Comparison of ENCODE assay signal across 24 cellular contexts in genomic region chr3:50657407-50657806, GRCh38.
"Had no signal": no experiment of that assay in that cellular context is flagged by ENCODE, and none has a peak within 500 bp of the region (broad histone marks: within the 10 kb centered on the region; RNA-seq: fewer than 3 reads in every experiment).

No MANE protein-coding gene starts in this region.

- H3K4me1 Mint-ChIP-seq: activated B cell treated with CpG ODN at 0.5 μM for 24 hours had no signal

- H3K27me3 Mint-ChIP-seq: activated CD4-positive, alpha-beta T cell treated with anti-CD3 and anti-CD28 coated beads, Interleukin-2, amount 10 ng/mL, durations not matched to agents 24 days and 14 days; activated CD8-positive, alpha-beta memory T cell treated with anti-CD3 and anti-CD28 coated beads, Interleukin-2, amount 10 ng/mL, durations not matched to agents 7 days and 5 days had no signal

- H3K9me3 Mint-ChIP-seq: activated B cell treated with CpG ODN at 0.5 μM for 24 hours; activated CD4-positive, alpha-beta T cell treated with anti-CD3 and anti-CD28 coated beads, Interleukin-2, amount 10 ng/mL, durations not matched to agents 24 days and 14 days; activated naive CD4-positive, alpha-beta T cell treated with anti-CD3 and anti-CD28 coated beads, Interleukin-2, amount 50 U/mL, for 72 hours; activated T-helper 2 cell treated with anti-CD3 and anti-CD28 coated beads, Interferon-gamma antibody, Interleukin-2, Interleukin-4, amounts not matched to agents 10 μg/mL and 5 μg/mL and 100 μg/mL, durations not matched to agents 14 hours and 24 hours and 36 hours; T-helper 2 cell treated with Interferon-gamma antibody and Interleukin-4, amounts not matched to agents 5 μg/mL and 100 μg/mL, for 36 hours had no signal

- DNase-seq: activated B cell treated with CpG ODN at 0.5 μM for 24 hours; activated CD4-positive, alpha-beta T cell treated with anti-CD3 and anti-CD28 coated beads for 1 hour; activated CD4-positive, alpha-beta T cell treated with anti-CD3 and anti-CD28 coated beads, Interleukin-2, amount 10 ng/mL, durations not matched to agents 24 days and 14 days; activated CD4-positive, alpha-beta T cell treated with anti-CD3 and anti-CD28 coated beads, Interleukin-2, amount 50 U/mL, for 48 hours; activated CD8-positive, alpha-beta memory T cell treated with anti-CD3 and anti-CD28 coated beads, Interleukin-2, amount 10 ng/mL, durations not matched to agents 7 days and 5 days; activated naive CD4-positive, alpha-beta T cell; brain microvascular endothelial cell; MG63; MV-4-11; NCI-H1092 treated with DMSO at 0.1 percent for 48 hours; NCI-H1417 treated with DMSO at 0.1 percent for 48 hours; NCI-H1694 treated with DMSO at 0.1 percent for 48 hours; NCI-H2081; NCI-H510A treated with DMSO at 0.1 percent for 48 hours; SHP77; SW 1271 had no signal

- ATAC-seq: activated CD8-positive, alpha-beta memory T cell treated with anti-CD3 and anti-CD28 coated beads, Interleukin-2, amount 10 ng/mL, durations not matched to agents 7 days and 5 days; activated naive CD4-positive, alpha-beta T cell treated with anti-CD3 and anti-CD28 coated beads, Interleukin-2, amount 50 U/mL, for 72 hours; SK-N-SH treated with all-trans-retinoic acid at 6 μM for 48 hours had no signal

- H3K27ac ChIP-seq: brain microvascular endothelial cell, cardiac muscle cell, Peyer's patch, RWPE1, SJSA1 had no signal

- H3K27ac Mint-ChIP-seq: activated B cell treated with CpG ODN at 0.5 μM for 24 hours; activated CD4-positive, alpha-beta T cell treated with anti-CD3 and anti-CD28 coated beads, Interleukin-2, amount 10 ng/mL, durations not matched to agents 24 days and 14 days; activated CD8-positive, alpha-beta memory T cell treated with anti-CD3 and anti-CD28 coated beads, Interleukin-2, amount 10 ng/mL, durations not matched to agents 7 days and 5 days; activated T-helper 2 cell treated with anti-CD3 and anti-CD28 coated beads, Interferon-gamma antibody, Interleukin-2, Interleukin-4, amounts not matched to agents 10 μg/mL and 5 μg/mL and 100 μg/mL, durations not matched to agents 14 hours and 24 hours and 36 hours had no signal

- H3K4me1 ChIP-seq: Peyer's patch, SJSA1 had no signal

- H3K36me3 ChIP-seq: brain microvascular endothelial cell, cardiac muscle cell, MG63, Peyer's patch, SJSA1 had no signal

- H3K9me3 ChIP-seq: MG63, Peyer's patch, SJSA1 had no signal

- H3K4me3 ChIP-seq: cardiac muscle cell, MG63, Peyer's patch, SJSA1 had no signal

- H3K27me3 ChIP-seq: brain microvascular endothelial cell, cardiac muscle cell, MG63, Peyer's patch, SJSA1 had no signal

- H3K36me3 Mint-ChIP-seq: activated CD8-positive, alpha-beta memory T cell treated with anti-CD3 and anti-CD28 coated beads, Interleukin-2, amount 10 ng/mL, durations not matched to agents 7 days and 5 days; activated naive CD4-positive, alpha-beta T cell treated with anti-CD3 and anti-CD28 coated beads, Interleukin-2, amount 50 U/mL, for 72 hours had no signal

- H3K4me3 Mint-ChIP-seq: activated B cell treated with CpG ODN at 0.5 μM for 24 hours; activated CD4-positive, alpha-beta T cell treated with anti-CD3 and anti-CD28 coated beads, Interleukin-2, amount 10 ng/mL, durations not matched to agents 24 days and 14 days; activated CD8-positive, alpha-beta memory T cell treated with anti-CD3 and anti-CD28 coated beads, Interleukin-2, amount 10 ng/mL, durations not matched to agents 7 days and 5 days; T-helper 2 cell treated with Interferon-gamma antibody and Interleukin-4, amounts not matched to agents 5 μg/mL and 100 μg/mL, for 36 hours had no signal
